In genomic region chr3:187722206-187722612, GRCh38 we compare ENCODE assay signal across 1 cellular context.
TF ChIP-seq lines count a peak whose summit lies in the region.

No MANE protein-coding gene starts in this region.

TF ChIP-seq in WTC11, 78 proteins besides CTCF, POLR2A, EP300 and RAD21 (continued from another document):
- TF ChIP-seq ERG (CRISPR knock-in tag; IDR thresholded peaks at IDR 0.05) = 0 out of 2 replicates have a peak, but pooled peaks have one; percentile 49
- no peak for TF ChIP-seq ZNF416 (CRISPR knock-in tag; IDR thresholded peaks at IDR 0.05)
- no peak for TF ChIP-seq CREB1 (CRISPR knock-in tag; IDR thresholded peaks at IDR 0.05)
- TF ChIP-seq ETV6 (CRISPR knock-in tag; IDR thresholded peaks at IDR 0.05) = no peak
- TF ChIP-seq JUN (CRISPR knock-in tag; IDR thresholded peaks at IDR 0.05) = no peak
